In genomic region chr12:119990382-119990874, GRCh38 we compare ENCODE assay signal across 8 cellular contexts. TPM values are rescaled to one million over a fixed set of nuclear protein-coding genes. Genes with fewer than 3 reads are reported as not detected.
A peak's percentile ranks its signal among the peaks of the same experiment; 100 is the strongest.
DNase-seq lines count a peak whose midpoint lies in the region; TF ChIP-seq lines count a peak whose summit lies in the region.

No MANE protein-coding gene starts in this region.

- no peak overlapping the region for H3K9ac ChIP-seq in endodermal cell (ENCODE audit: extremely low read depth, low read length, poor library complexity, severe bottlenecking)

- CTCF ChIA-PET in OCI-LY7 (lab: Charles Lee; ENCODE audit: unreplicated experiment): no interaction called here

- H3K36me3 ChIP-seq in OCI-LY7 (ENCODE audit: insufficient read depth, low read length) (peaks cover 18% of the 10 kb centered on the region; the same call in 1 of the 2 replicates), endodermal cell (ENCODE audit: control insufficient read depth, insufficient read depth, low read length) (no peaks in the 10 kb centered on the region)

- 0 out of 2 replicates have a peak overlapping the region, but pooled peaks have one; percentile 2 for H2AFZ ChIP-seq in OCI-LY7 (ENCODE audit: low read length)

- peaks cover 30% of the 10 kb centered on the region for H3K27me3 Mint-ChIP-seq in endodermal cell (ENCODE audit: insufficient read depth)

- 53 to 75% methylated on average over 4 to 10 of the region's 12 CpGs for WGBS in endodermal cell (ENCODE audit: insufficient coverage in 1 of 2, insufficient read length in 1 of 2), 2 experiments

- H3K4me3 Mint-ChIP-seq in endodermal cell: peak overlapping the region; percentile 63

- H3K4me1 Mint-ChIP-seq in endodermal cell: peaks cover 12% of the 10 kb centered on the region

- H3K79me2 ChIP-seq in OCI-LY7 (ENCODE audit: insufficient read depth, low read depth, low read length): peaks cover 29% of the 10 kb centered on the region; the same call in 1 of the 2 replicates

- H3K36me3 Mint-ChIP-seq in endodermal cell (ENCODE audit: low read depth): peaks cover 10% of the 10 kb centered on the region

- peak overlapping the region; percentile 89 for H3K4me2 ChIP-seq in OCI-LY7 (ENCODE audit: low read length)

- H3K27ac Mint-ChIP-seq in endodermal cell: no peak overlapping the region

- peaks cover 12% of the 10 kb centered on the region for H4K20me1 ChIP-seq in OCI-LY7 (ENCODE audit: insufficient read depth, low read length)

- H3K9me3 ChIP-seq in OCI-LY7 (ENCODE audit: low read length): no peaks in the 10 kb centered on the region
- no peaks in the 10 kb centered on the region for H3K9me3 ChIP-seq in endodermal cell (ENCODE audit: control insufficient read depth, low read length)

- H3K4me3 ChIP-seq in OCI-LY7 (ENCODE audit: low read depth, low read length, poor library complexity, severe bottlenecking): peak overlapping the region; percentile 72
- H3K4me3 ChIP-seq in endodermal cell (ENCODE audit: low read length): peak overlapping the region; percentile 80

- no peaks in the 10 kb centered on the region for H3K9me2 ChIP-seq in OCI-LY7 (ENCODE audit: insufficient read depth, low read length)

- TF ChIP-seq CTCF in OCI-LY7 (conservative IDR thresholded peaks at IDR 0.05; ENCODE audit: low read length) (no peak), endodermal cell (conservative IDR thresholded peaks at IDR 0.05) (no peak)

- no TSS peak for BruUV-seq in OCI-LY7 (replicated peaks; lab: Mats Ljungman, UMichigan)

- H3K9me3 Mint-ChIP-seq in endodermal cell: no peaks in the 10 kb centered on the region

- DNase-seq in NCI-H510A treated with DMSO at 0.1 percent for 48 hours (lab: John Stamatoyannopoulos, UW): peak; percentile 47
- no peak for DNase-seq in NCI-H510A (lab: John Stamatoyannopoulos, UW)
- peak; percentile 40 for DNase-seq in OCI-LY7 (ENCODE audit: low spot score)
- no peak for DNase-seq in endodermal cell
- peak; percentile 28 for DNase-seq in renal cortical epithelial cell (ENCODE audit: low read depth)
- no peak for DNase-seq in NCI-H774 (lab: John Stamatoyannopoulos, UW)
- DNase-seq in RPMI8226: no peak
- no peak for DNase-seq in DMS 273 (lab: John Stamatoyannopoulos, UW; ENCODE audit: unreplicated experiment)

- H3K27ac ChIP-seq in OCI-LY7 (ENCODE audit: low read depth, low read length, poor library complexity, severe bottlenecking): no peak overlapping the region
- no peak overlapping the region for H3K27ac ChIP-seq in endodermal cell (ENCODE audit: low read depth, low read length)

- H3K4me1 ChIP-seq in OCI-LY7 (ENCODE audit: insufficient read depth, low read length, poor library complexity, severe bottlenecking) (peaks cover 37% of the 10 kb centered on the region), endodermal cell (ENCODE audit: control insufficient read depth, insufficient read depth, low read length) (peaks cover 10% of the 10 kb centered on the region)

- H3K27me3 ChIP-seq in endodermal cell (ENCODE audit: control insufficient read depth, insufficient read depth, low read length, poor library complexity, severe bottlenecking): peaks cover 40% of the 10 kb centered on the region

- POLR2A ChIA-PET in OCI-LY7 (lab: Charles Lee): interaction anchor here (0.6 to 2.5 kb wide), 5 partner anchors 15 to 124 kb away, joined by 3 to 8 read pairs (median 3); no protein-coding TSS in a partner anchor

- intact Hi-C loops in OCI-LY7 (cut with micrococcal nuclease; ENCODE audit: unreplicated experiment): no loop called here

RNA-seq across cellular contexts. Expression of gene BICDL1, which starts 1.4 kb away (rescaled TPM):
- 6.5 and 7.1 TPM in 2 replicates for total RNA-seq in OCI-LY7 (2014; rRNA removed; shearing (Covaris generic))
- total RNA-seq in OCI-LY7 (2022) (19.9 and 22.6 TPM in 2 replicates), endodermal cell (10 to 100 TPM; 14.5 to 22.3 TPM), renal cortical epithelial cell (9.2 and 15.5 TPM in 2 replicates)
- polyA plus RNA-seq in endodermal cell (2013, experiment 1 of 2): 6.8 TPM
- polyA plus RNA-seq in endodermal cell (2013, experiment 2 of 2): 5.6 TPM

Comparison
In these comparisons a context has a peak if more than half of its experiments do, and no peak if none do; other contexts are left out.
1. DNase-seq: peak in NCI-H510A treated with DMSO at 0.1 percent for 48 hours (single experiment), OCI-LY7 (single experiment) and renal cortical epithelial cell (single experiment); none in NCI-H510A (single experiment), endodermal cell (single experiment), NCI-H774 (single experiment), RPMI8226 (single experiment) and DMS 273 (single experiment).